Comparison of ENCODE assay signal across 17 cellular contexts in genomic region chr5:5182508-5183191, GRCh38. TPM values are rescaled to one million over a fixed set of nuclear protein-coding genes. Genes with fewer than 3 reads are reported as not detected.
"Had no signal": no experiment of that assay in that cellular context is flagged by ENCODE, and none has a peak within 500 bp of the region (broad histone marks: within the 10 kb centered on the region; RNA-seq: fewer than 3 reads in every experiment).

No MANE protein-coding gene starts in this region.

- H3K9me3 ChIP-seq: adrenal gland, body of pancreas, left ventricle myocardium inferior, ovary had no signal

- H3K4me3 ChIP-seq: adrenal gland, body of pancreas, left ventricle myocardium inferior, ovary had no signal

- ATAC-seq: body of pancreas; effector memory CD8-positive, alpha-beta T cell had no signal

- H3K36me3 ChIP-seq: adrenal gland, left ventricle myocardium inferior, ovary had no signal

- H3K27ac ChIP-seq: adrenal gland, body of pancreas, left ventricle myocardium inferior, ovary had no signal

- H3K27me3 ChIP-seq: adrenal gland, body of pancreas, ovary had no signal

- DNase-seq: activated CD4-positive, alpha-beta T cell treated with anti-CD3 and anti-CD28 coated beads for 48 hours; activated naive CD4-positive, alpha-beta T cell treated with anti-CD3 and anti-CD28 coated beads, Interleukin-2, amount 50 U/mL, for 16 hours; activated T-cell treated with anti-CD3 and anti-CD28 coated beads for 4 hours; adrenal gland; body of pancreas; central memory CD4-positive, alpha-beta T cell; effector memory CD8-positive, alpha-beta T cell; erythroblast; left ventricle myocardium inferior; mesenchymal stem cell; stimulated activated CD4-positive, alpha-beta T cell treated with anti-CD3 and anti-CD28 coated beads, Interleukin-15, amount 100 ng/mL, for 24 hours; stimulated activated CD4-positive, alpha-beta T cell treated with anti-CD3 and anti-CD28 coated beads, Interleukin-4, amount 100 ng/mL, for 24 hours had no signal

- H3K4me1 ChIP-seq: adrenal gland, left ventricle myocardium inferior had no signal

RNA-seq across cellular contexts. Expression of gene ADAMTS16, which starts 42.5 kb away (rescaled TPM):
- total RNA-seq: activated CD8-positive, alpha-beta memory T cell treated with anti-CD3 and anti-CD28 coated beads for 36 hours; activated T-helper 2 cell treated with anti-CD3 and anti-CD28 coated beads, Interferon-gamma antibody, Interleukin-2, Interleukin-4, amounts not matched to agents 10 μg/mL and 5 μg/mL and 100 μg/mL, durations not matched to agents 14 hours and 24 hours and 36 hours; left ventricle myocardium inferior; T-helper 1 cell treated with Interleukin-12 subunit alpha and Interleukin-12 subunit beta and Interleukin-4 antibody, amounts not matched to agents 30 ng/mL and 1 ng/mL, for 36 hours had no signal
- polyA plus RNA-seq: keratinocyte had no signal
